Comparison of ENCODE assay signal across 17 cellular contexts in the genomic region with DNA sequence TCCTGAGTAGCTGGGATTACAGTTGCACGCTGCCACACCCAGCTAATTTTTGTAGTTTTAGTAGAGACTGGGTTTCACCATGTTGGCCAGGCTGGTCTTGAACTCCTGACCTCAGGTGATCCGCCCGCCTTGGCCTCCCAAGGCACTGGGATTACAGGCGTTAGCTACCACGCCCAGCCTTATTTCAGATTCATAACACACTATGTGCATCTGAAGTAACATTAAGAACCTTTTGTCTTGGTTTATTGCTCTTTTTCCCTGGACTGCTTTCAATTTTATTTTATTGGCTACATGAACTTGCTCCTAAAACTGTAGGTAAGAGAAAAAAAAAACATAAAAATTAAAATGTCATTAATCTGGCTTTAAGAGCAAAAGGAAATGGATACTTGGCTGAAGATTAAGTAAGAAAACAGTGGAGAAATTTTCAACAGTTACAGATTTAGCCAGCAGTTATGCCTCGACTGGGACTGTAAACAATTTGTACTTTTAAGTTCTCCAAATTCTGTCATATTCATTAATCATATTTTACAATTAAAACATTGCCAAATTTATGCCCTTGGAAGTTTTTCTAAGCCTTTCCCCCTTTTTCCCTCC.
DNase-seq lines count a peak whose midpoint lies in the region; ATAC-seq and TF ChIP-seq lines count a peak whose summit lies in the region.
"Had no signal": no experiment of that assay in that cellular context is flagged by ENCODE, and none has a peak within 500 bp of the region (broad histone marks: within the 10 kb centered on the region; RNA-seq: fewer than 3 reads in every experiment).

No MANE protein-coding gene starts in this region.

- H3K27ac ChIP-seq in body of pancreas (peak overlapping the region in 1 of 4 donors; percentile 7), gastroesophageal sphincter (peak overlapping the region; percentile 80 to 89 (median 85)), thoracic aorta (peak overlapping the region; percentile 68 to 89), suprapubic skin (no peak overlapping the region)

- TF ChIP-seq CTCF in body of pancreas (IDR thresholded peaks at IDR 0.05) (no peak), gastroesophageal sphincter (IDR thresholded peaks at IDR 0.05) (no peak), thoracic aorta (IDR thresholded peaks at IDR 0.05) (no peak), suprapubic skin (IDR thresholded peaks at IDR 0.05) (no peak)

- H3K4me1 ChIP-seq in body of pancreas, result no peaks in the 10 kb centered on the region
- H3K4me1 ChIP-seq in gastroesophageal sphincter, result peaks cover 0 to 19% (median 6%) of the 10 kb centered on the region in 3 donors
- peaks cover 6 to 17% of the 10 kb centered on the region in 2 donors for H3K4me1 ChIP-seq in thoracic aorta (ENCODE audit: control insufficient read depth in 1 of 2, low read depth in 2 of 2)
- H3K4me1 ChIP-seq in suprapubic skin, result no peaks in the 10 kb centered on the region

- no peaks in the 10 kb centered on the region for H3K9me3 ChIP-seq in body of pancreas
- no peaks in the 10 kb centered on the region for H3K9me3 ChIP-seq in gastroesophageal sphincter
- H3K9me3 ChIP-seq in thoracic aorta, result no peaks in the 10 kb centered on the region
- no peaks in the 10 kb centered on the region for H3K9me3 ChIP-seq in suprapubic skin

- no peak for TF ChIP-seq POLR2A in body of pancreas (IDR thresholded peaks at IDR 0.05)
- TF ChIP-seq POLR2A in gastroesophageal sphincter (IDR thresholded peaks at IDR 0.05), result no peak
- no peak for TF ChIP-seq POLR2A in suprapubic skin (IDR thresholded peaks at IDR 0.05)

- DNase-seq in Caki2 (ENCODE audit: low read depth) (peak; percentile 23), body of pancreas (no peak), thoracic aorta (ENCODE audit: low spot score) (no peak), occipital lobe (lab: John Stamatoyannopoulos, UW) (no peak), NCI-H2107 treated with DMSO at 0.1 percent for 48 hours (lab: John Stamatoyannopoulos, UW; ENCODE audit: unreplicated experiment) (no peak), suprapubic skin (ENCODE audit: low spot score in 2 of 2) (no peak), NOMO-1 treated with dmso at 0.1 percent for 144 hours (lab: John Stamatoyannopoulos, UW; ENCODE audit: unreplicated experiment) (no peak)
- DNase-seq: 8988T; DMS 273 treated with DMSO at 0.1 percent for 48 hours; DND-41; NCI-H1105; NCI-H1694; NCI-H2081 treated with DMSO at 0.1 percent for 48 hours; NCI-H748 treated with DMSO at 0.1 percent for 48 hours; NK-92 treated with Interleukin-12 subunit alpha and Interleukin-12 subunit beta, amount 100 ng/mL, for 24 hours; SHP77 had no signal

- ATAC-seq in body of pancreas, result peak; percentile 42
- peak; percentile 86 for ATAC-seq in gastroesophageal sphincter
- ATAC-seq in thoracic aorta (ENCODE audit: insufficient number of reproducible peaks, low FRiP score, low read depth), result peak; percentile 91

- H3K27me3 ChIP-seq in body of pancreas, result no peaks in the 10 kb centered on the region
- H3K27me3 ChIP-seq in gastroesophageal sphincter, result no peaks in the 10 kb centered on the region
- H3K27me3 ChIP-seq in thoracic aorta (replicated peaks; ENCODE audit: insufficient read depth), result no peaks in the 10 kb centered on the region
- H3K27me3 ChIP-seq in suprapubic skin, result no peaks in the 10 kb centered on the region

- in situ Hi-C loops in Caki2 (cut with HindIII; ENCODE audit: low pct_unique_long_range_greater_than_20kb, low sequenced_read_pairs), result no loop called here

- intact Hi-C loops in body of pancreas (cut with DNase I), result no loop called here

- H3K36me3 ChIP-seq in body of pancreas (replicated peaks in 1 of 2; ENCODE audit: insufficient read depth in 1 of 2, low read depth in 2 of 2) (no peaks in the 10 kb centered on the region), gastroesophageal sphincter (no peaks in the 10 kb centered on the region), thoracic aorta (no peaks in the 10 kb centered on the region), suprapubic skin (no peaks in the 10 kb centered on the region)

- H3K4me3 ChIP-seq in body of pancreas (no peak overlapping the region), gastroesophageal sphincter (no peak overlapping the region), thoracic aorta (no peak overlapping the region), suprapubic skin (no peak overlapping the region)

- TF ChIP-seq EP300 in gastroesophageal sphincter (IDR thresholded peaks at IDR 0.05) (no peak), suprapubic skin (IDR thresholded peaks at IDR 0.05) (no peak)

- 58 to 64% methylated on average over 6 of the region's 6 CpGs for WGBS in body of pancreas, 2 donors
- 6 to 14% methylated on average over 5 to 6 of the region's 6 CpGs for WGBS in gastroesophageal sphincter (ENCODE audit: low coverage in 1 of 2), 2 donors
- WGBS in suprapubic skin, result 44% methylated on average over 6 of the region's 6 CpGs
